23 cellular contexts compared by ENCODE assay signal in the genomic region with DNA sequence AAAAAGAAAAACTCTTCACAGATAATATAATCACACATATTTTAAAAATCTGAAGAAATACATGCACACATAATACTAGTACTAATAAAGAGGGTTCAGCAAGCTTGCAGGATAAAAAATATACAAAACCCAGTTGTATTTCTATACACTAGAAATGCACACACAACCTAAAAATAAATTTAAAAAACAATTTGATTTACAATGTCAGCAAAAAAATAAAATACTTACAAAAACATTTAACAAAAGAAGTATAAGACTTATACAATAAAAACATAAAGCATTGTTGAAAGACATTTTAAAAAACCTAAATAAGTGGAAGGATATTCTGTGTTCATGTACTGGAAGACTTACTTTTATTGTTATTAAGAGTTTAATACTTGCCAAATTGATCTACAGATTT.
"Had no signal": no experiment of that assay in that cellular context is flagged by ENCODE, and none has a peak within 500 bp of the region (broad histone marks: within the 10 kb centered on the region; RNA-seq: fewer than 3 reads in every experiment).

No MANE protein-coding gene starts in this region.

- H3K4me1 Mint-ChIP-seq: IgD-negative memory B cell, T-cell had no signal

- ATAC-seq: T-cell had no signal

- H3K27ac Mint-ChIP-seq: IgD-negative memory B cell, T-cell had no signal

- H3K9ac ChIP-seq: SK-N-SH had no signal

- FAIRE-seq: RCC 7860 had no signal

- DNase-seq: Karpas-422, KG1, MG63, NCI-H1092, NCI-H1105 treated with DMSO at 0.1 percent for 48 hours, NCI-H1417 treated with DMSO at 0.1 percent for 48 hours, NCI-H146, NCI-H1694 treated with DMSO at 0.1 percent for 48 hours, NCI-H1930, NCI-H2081, NCI-H2107, NCI-H2227 treated with DMSO at 0.1 percent for 48 hours, NCI-H524, NCI-H526 treated with DMSO at 0.1 percent for 48 hours, NCI-H748 treated with DMSO at 0.1 percent for 48 hours, Right ventricle myocardium superior, RPMI8226, SIG-M5, SK-N-SH, SW 1271, T-cell had no signal

- H3K36me3 Mint-ChIP-seq: IgD-negative memory B cell, T-cell had no signal

- H3K27me3 ChIP-seq: MG63 had no signal

- H3K4me2 ChIP-seq: SK-N-SH had no signal

- H3K9me3 ChIP-seq: MG63, SK-N-SH had no signal

- H3K4me3 ChIP-seq: MG63 had no signal

- H3K36me3 ChIP-seq: MG63 had no signal

- H3K4me3 Mint-ChIP-seq: IgD-negative memory B cell, T-cell had no signal
